In the genomic region with DNA sequence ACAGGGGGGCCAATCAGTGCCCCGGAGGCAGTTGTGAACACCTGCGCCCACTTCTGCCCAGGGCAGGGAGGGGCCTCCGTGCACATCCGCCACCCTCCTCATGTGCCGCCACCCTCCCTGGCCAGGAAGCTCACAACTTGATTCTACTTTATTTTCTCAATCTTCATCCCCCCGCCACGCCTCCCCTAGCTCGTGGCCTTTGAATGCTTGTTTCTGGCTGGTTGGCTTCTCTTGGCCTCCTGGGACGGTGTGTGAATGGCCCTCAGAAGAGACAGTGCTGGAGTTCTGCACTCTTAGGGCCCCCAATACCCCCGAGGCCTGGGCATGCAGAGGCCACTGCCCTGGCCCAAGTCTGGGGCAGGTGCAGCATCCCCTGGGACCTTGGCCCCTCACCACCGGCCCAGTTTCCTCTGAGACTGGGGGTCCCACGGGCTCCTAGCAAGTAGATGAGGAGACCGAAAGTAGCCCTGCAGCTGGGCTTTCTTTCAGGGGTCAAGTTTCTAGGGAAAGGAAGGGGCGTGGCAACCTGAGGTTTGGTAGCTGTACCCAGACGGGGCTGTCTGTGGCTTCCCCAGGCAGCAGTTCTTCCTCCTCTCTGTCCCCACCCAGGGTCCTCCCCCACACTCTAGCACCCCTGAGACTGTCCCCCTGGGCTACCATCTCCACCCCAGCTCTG, we compare ENCODE assay signal across 8 cellular contexts. TPM values are rescaled to one million over a fixed set of nuclear protein-coding genes. Genes with fewer than 3 reads are reported as not detected.
A peak's percentile ranks its signal among the peaks of the same experiment; 100 is the strongest.
DNase-seq lines count a peak whose midpoint lies in the region; ATAC-seq and TF ChIP-seq lines count a peak whose summit lies in the region.

No MANE protein-coding gene starts in this region.

- peaks cover 66% of the 10 kb centered on the region for H3K4me1 Mint-ChIP-seq in activated B cell treated with CpG ODN at 0.5 μM for 24 hours
- peaks cover 66% of the 10 kb centered on the region for H3K4me1 Mint-ChIP-seq in stimulated activated memory B cell treated with anti-CD40 and anti-IgM and Interleukin-4, amounts not matched to agents 10 μg/mL and 1 μg/mL and 100 μg/mL, for 72 hours

- ATAC-seq in activated B cell treated with CpG ODN at 0.5 μM for 24 hours (ENCODE audit: low read depth): peak; percentile 49
- peak; percentile 70 for ATAC-seq in stimulated activated memory B cell treated with anti-CD40 and anti-IgM and Interleukin-4, amounts not matched to agents 10 μg/mL and 1 μg/mL and 100 μg/mL, for 72 hours

- H3K9me3 Mint-ChIP-seq in activated B cell treated with CpG ODN at 0.5 μM for 24 hours: no peaks in the 10 kb centered on the region
- no peaks in the 10 kb centered on the region for H3K9me3 Mint-ChIP-seq in stimulated activated memory B cell treated with anti-CD40 and anti-IgM and Interleukin-4, amounts not matched to agents 10 μg/mL and 1 μg/mL and 100 μg/mL, for 72 hours

- no peak for TF ChIP-seq CTCF in activated B cell treated with CpG ODN at 0.5 μM for 24 hours (IDR thresholded peaks at IDR 0.05)
- TF ChIP-seq CTCF in fibroblast of pulmonary artery (IDR thresholded peaks at IDR 0.05; ENCODE audit: low read length, missing control alignments): no peak

- intact Hi-C loops in activated B cell treated with CpG ODN at 0.5 μM for 24 hours (cut with micrococcal nuclease): loop anchor here (1.0 to 5.0 kb wide), 2 partner anchors 15 to 96 kb away; a partner anchor contains a TSS

- H3K4me3 ChIP-seq in fibroblast of pulmonary artery (replicated peaks; ENCODE audit: low read depth, low read length): peak overlapping the region; percentile 69

- POLR2A ChIA-PET in activated B cell treated with CpG ODN at 0.5 μM for 24 hours (lab: Charles Lee): interaction anchor here (0.6 to 8.1 kb wide), 11 partner anchors 12 to 558 kb away, joined by 3 to 77 read pairs (median 8); a partner anchor contains a TSS

- no peaks in the 10 kb centered on the region for H3K27me3 Mint-ChIP-seq in activated B cell treated with CpG ODN at 0.5 μM for 24 hours
- no peaks in the 10 kb centered on the region for H3K27me3 Mint-ChIP-seq in stimulated activated memory B cell treated with anti-CD40 and anti-IgM and Interleukin-4, amounts not matched to agents 10 μg/mL and 1 μg/mL and 100 μg/mL, for 72 hours

- peak overlapping the region; percentile 89 for H3K27ac Mint-ChIP-seq in activated B cell treated with CpG ODN at 0.5 μM for 24 hours
- peak overlapping the region; percentile 96 for H3K27ac Mint-ChIP-seq in stimulated activated memory B cell treated with anti-CD40 and anti-IgM and Interleukin-4, amounts not matched to agents 10 μg/mL and 1 μg/mL and 100 μg/mL, for 72 hours

- peak overlapping the region; percentile 87 for H3K4me3 Mint-ChIP-seq in activated B cell treated with CpG ODN at 0.5 μM for 24 hours
- peak overlapping the region; percentile 97 for H3K4me3 Mint-ChIP-seq in stimulated activated memory B cell treated with anti-CD40 and anti-IgM and Interleukin-4, amounts not matched to agents 10 μg/mL and 1 μg/mL and 100 μg/mL, for 72 hours

- CTCF ChIA-PET in activated B cell treated with CpG ODN at 0.5 μM for 24 hours (lab: Charles Lee): interaction anchor here (0.9 to 2.8 kb wide), 4 partner anchors 12 to 97 kb away, joined by 3 to 13 read pairs (median 6); a partner anchor contains a TSS

- TF ChIP-seq POLR2A in erythroblast (IDR thresholded peaks at IDR 0.05; ENCODE audit: low read length): no peak

- DNase-seq in stimulated activated CD4-positive, alpha-beta T cell treated with anti-CD3 and anti-CD28 coated beads, Interleukin-1b, Interleukin-23, amount 100 ng/mL, for 48 hours: peak; percentile 53
- DNase-seq in stimulated activated CD4-positive, alpha-beta T cell treated with anti-CD3 and anti-CD28 coated beads, Interleukin-12 subunit alpha, Interleukin-12 subunit beta, amount 100 ng/mL, for 4 hours: no peak
- peak; percentile 63 for DNase-seq in activated B cell treated with CpG ODN at 0.5 μM for 24 hours
- no peak for DNase-seq in fibroblast of pulmonary artery (ENCODE audit: low read depth)
- no peak for DNase-seq in NCI-H2029 (lab: John Stamatoyannopoulos, UW)
- no peak for DNase-seq in erythroblast (lab: John Stamatoyannopoulos, UW)
- DNase-seq in ecto neural progenitor cell (ENCODE audit: low spot score): no peak

- peaks cover 33% of the 10 kb centered on the region for H3K36me3 Mint-ChIP-seq in activated B cell treated with CpG ODN at 0.5 μM for 24 hours (ENCODE audit: low read depth)
- H3K36me3 Mint-ChIP-seq in stimulated activated memory B cell treated with anti-CD40 and anti-IgM and Interleukin-4, amounts not matched to agents 10 μg/mL and 1 μg/mL and 100 μg/mL, for 72 hours: peaks cover 29% of the 10 kb centered on the region

RNA-seq across cellular contexts. Expression of a gene that starts 1.3 kb away (rescaled TPM):
- 45.0 and 53.4 TPM in 2 replicates for total RNA-seq in activated B cell treated with CpG ODN at 0.5 μM for 24 hours

RNA-seq across cellular contexts. Expression of a gene that starts 1.9 kb away (rescaled TPM):
- total RNA-seq in activated B cell treated with CpG ODN at 0.5 μM for 24 hours: 1.3 and 1.4 TPM in 2 replicates

RNA-seq across cellular contexts. Expression of a gene that starts 6.2 kb away (rescaled TPM):
- total RNA-seq in activated B cell treated with CpG ODN at 0.5 μM for 24 hours: 0.31 TPM in 1 of 2 replicates, not detected in the other

RNA-seq across cellular contexts. Expression of a gene that starts 15.0 kb away (rescaled TPM):
- total RNA-seq in activated B cell treated with CpG ODN at 0.5 μM for 24 hours: 20.3 and 20.7 TPM in 2 replicates

RNA-seq across cellular contexts. Expression of a gene that starts 28.6 kb away (rescaled TPM):
- total RNA-seq in activated B cell treated with CpG ODN at 0.5 μM for 24 hours: not detected in 2 replicates

Comparison
In these comparisons a context has a peak if more than half of its experiments do, and no peak if none do; other contexts are left out.
1. DNase-seq: peak in stimulated activated CD4-positive, alpha-beta T cell treated with anti-CD3 and anti-CD28 coated beads, Interleukin-1b, Interleukin-23, amount 100 ng/mL, for 48 hours (single experiment) and activated B cell treated with CpG ODN at 0.5 μM for 24 hours (single experiment); none in stimulated activated CD4-positive, alpha-beta T cell treated with anti-CD3 and anti-CD28 coated beads, Interleukin-12 subunit alpha, Interleukin-12 subunit beta, amount 100 ng/mL, for 4 hours (single experiment), fibroblast of pulmonary artery (single experiment), NCI-H2029 (single experiment), erythroblast (0 of 2) and ecto neural progenitor cell (single experiment).